9 cellular contexts compared by ENCODE assay signal in the genomic region with DNA sequence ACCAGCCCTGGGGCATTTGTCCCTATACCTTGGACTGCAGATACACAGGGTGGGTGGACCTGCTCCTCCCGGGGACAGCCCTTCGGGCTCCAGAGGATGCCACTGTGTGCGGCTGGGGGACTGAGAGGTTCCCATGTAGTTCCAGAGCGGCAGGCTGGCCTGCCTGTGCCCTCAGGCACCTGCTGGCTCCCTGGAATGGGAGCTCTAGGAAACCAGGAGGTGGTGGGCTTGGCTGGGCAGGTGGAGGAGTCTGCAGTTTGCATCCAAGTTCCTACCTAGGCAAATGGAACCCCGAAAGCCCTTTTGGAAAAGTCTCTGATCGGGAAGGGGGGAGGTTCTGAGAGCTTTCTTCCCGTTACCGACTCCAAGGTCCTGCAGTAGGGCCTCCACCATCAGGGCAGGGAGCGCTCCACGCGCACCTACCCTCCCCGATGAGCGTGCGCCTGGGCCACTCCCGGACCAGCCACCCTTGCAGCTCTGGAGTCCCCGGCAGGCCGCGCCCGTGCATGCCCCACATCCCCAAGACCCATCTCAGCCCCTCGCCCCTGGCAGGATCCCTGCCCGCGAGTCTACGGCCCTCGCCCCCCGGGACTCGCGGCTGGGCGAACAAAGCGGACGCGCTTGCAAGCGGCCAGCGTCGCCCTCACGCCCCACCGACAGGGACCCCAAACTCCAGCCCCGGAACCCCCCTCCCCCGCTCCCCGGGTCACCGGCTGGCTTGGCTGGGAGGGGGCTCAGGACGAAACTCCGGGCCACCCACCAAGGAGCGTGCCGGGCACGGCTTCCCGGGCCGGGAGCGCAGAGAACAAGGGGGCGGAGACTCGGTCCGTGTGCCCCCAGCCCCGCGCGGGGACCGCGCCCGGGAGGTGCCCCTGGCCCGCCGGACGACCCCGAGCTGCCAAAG. TPM values are rescaled to one million over a fixed set of nuclear protein-coding genes. Genes with fewer than 3 reads are reported as not detected.
DNase-seq lines count a peak whose midpoint lies in the region; ATAC-seq and TF ChIP-seq lines count a peak whose summit lies in the region.
"Had no signal": no experiment of that assay in that cellular context is flagged by ENCODE, and none has a peak within 500 bp of the region (broad histone marks: within the 10 kb centered on the region; RNA-seq: fewer than 3 reads in every experiment).

No MANE protein-coding gene starts in this region.

- in situ Hi-C loops in KBM-7 (cut with MboI; ENCODE audit: low pct_unique_long_range_greater_than_20kb, low sequenced_read_pairs) = no loop called here

- ATAC-seq in central memory CD8-positive, alpha-beta T cell (replicated peaks; ENCODE audit: extremely low read depth, poor library complexity, severe bottlenecking) = no peak
- ATAC-seq in lower lobe of right lung = peak; percentile 10 to 49

- H3K36me3 ChIP-seq in BLaER1 (no peaks in the 10 kb centered on the region), lower lobe of right lung (no peaks in the 10 kb centered on the region), uterus (no peaks in the 10 kb centered on the region)

- H3K27me3 Mint-ChIP-seq in central memory CD8-positive, alpha-beta T cell = peaks cover 1% of the 10 kb centered on the region

- intact Hi-C loops in lower lobe of right lung (cut with DNase I) (no loop called here), uterus (cut with DNase I; ENCODE audit: low total_unique reads) (no loop called here)

- H3K4me3 ChIP-seq in BLaER1 (peak overlapping the region; percentile 73), lower lobe of right lung (peak overlapping the region; percentile 64), uterus (peak overlapping the region; percentile 17 to 55)

- no peak for TF ChIP-seq POLR2A in uterus (IDR thresholded peaks at IDR 0.05)

- peaks cover 45% of the 10 kb centered on the region for H3K4me1 ChIP-seq in BLaER1
- peaks cover 35% of the 10 kb centered on the region for H3K4me1 ChIP-seq in lower lobe of right lung
- H3K4me1 ChIP-seq in uterus = peaks cover 0 to 17% of the 10 kb centered on the region in 2 donors

- DNase-seq in KBM-7 (peak; percentile 21), lower lobe of right lung (no peak), uterus (no peak), GOT3 (lab: John Stamatoyannopoulos, UW) (no peak), GM03348 (ENCODE audit: low spot score) (no peak), NCI-H1930 (lab: John Stamatoyannopoulos, UW) (no peak)
- DNase-seq in central memory CD8-positive, alpha-beta T cell (ENCODE audit: low spot score in 2 of 2) = no peak

- H3K4me2 ChIP-seq in BLaER1 = peak overlapping the region; percentile 97

- no peak overlapping the region for H3K27ac Mint-ChIP-seq in central memory CD8-positive, alpha-beta T cell (ENCODE audit: low read depth)

- H3K9me3 ChIP-seq in BLaER1 (no peaks in the 10 kb centered on the region), lower lobe of right lung (no peaks in the 10 kb centered on the region), uterus (no peaks in the 10 kb centered on the region)

- no peaks in the 10 kb centered on the region for H3K9me3 Mint-ChIP-seq in central memory CD8-positive, alpha-beta T cell

- H3K27ac ChIP-seq in BLaER1 (peak overlapping the region; percentile 49; the same call in 1 of the 2 replicates), lower lobe of right lung (no peak overlapping the region), uterus (no peak overlapping the region)

- H3K9ac ChIP-seq in BLaER1 = peak overlapping the region; percentile 67; the same call in 1 of the 2 replicates

- TF ChIP-seq CTCF in lower lobe of right lung (IDR thresholded peaks at IDR 0.05) = no peak
- no peak for TF ChIP-seq CTCF in uterus (IDR thresholded peaks at IDR 0.05)

- peaks cover 25% of the 10 kb centered on the region for H4K20me1 ChIP-seq in BLaER1

- H3K4me1 Mint-ChIP-seq in central memory CD8-positive, alpha-beta T cell = peaks cover 15% of the 10 kb centered on the region

- H3K36me3 Mint-ChIP-seq in central memory CD8-positive, alpha-beta T cell (ENCODE audit: insufficient read depth) = peaks cover 1% of the 10 kb centered on the region

- H3K27me3 ChIP-seq in BLaER1 (peaks cover 45% of the 10 kb centered on the region), lower lobe of right lung (ENCODE audit: low read depth) (peaks cover 10% of the 10 kb centered on the region), uterus (no peaks in the 10 kb centered on the region)

- H3K4me3 Mint-ChIP-seq in central memory CD8-positive, alpha-beta T cell = peak overlapping the region; percentile 66

RNA-seq across cellular contexts. Expression of gene DBNDD1, which starts 0.7 kb away (rescaled TPM):
- total RNA-seq in lower lobe of right lung (4.2 TPM), uterus (1 to 10 TPM in 2 of 4 donors, not detected in 2; 1.0 to 4.2 TPM)

RNA-seq across cellular contexts. Expression of gene PRDM7, which starts 58.6 kb away (rescaled TPM):
- not detected for total RNA-seq in lower lobe of right lung
- total RNA-seq in uterus = under 1 TPM in 1 of 4 donors, not detected in 3; 0.35 TPM
- total RNA-seq: lung microvascular endothelial cell had no signal
